23 cellular contexts compared by ENCODE assay signal in genomic region chr12:19970826-19971225, GRCh38.
DNase-seq lines count a peak whose midpoint lies in the region; ATAC-seq, FAIRE-seq and TF ChIP-seq lines count a peak whose summit lies in the region.
"Had no signal": no experiment of that assay in that cellular context is flagged by ENCODE, and none has a peak within 500 bp of the region (broad histone marks: within the 10 kb centered on the region; RNA-seq: fewer than 3 reads in every experiment).

No MANE protein-coding gene starts in this region.

- DNase-seq in EH (ENCODE audit: low read depth) (peak; percentile 49), adipocyte (ENCODE audit: low read depth) (peak; percentile 49), pancreas (no peak), putamen (ENCODE audit: low spot score) (no peak), cerebellar nuclear complex (lab: John Stamatoyannopoulos, UW) (no peak), 8988T (no peak)
- DNase-seq: activated gamma-delta T cell treated with Interleukin-2 at 50 U/mL for 16 hours; activated T-cell treated with anti-CD3 and anti-CD28 coated beads, Interleukin-2, amount 50 U/mL, for 1 hour; cortex of kidney; esophagus squamous epithelium; Karpas-422; MV-4-11; NCI-H510A treated with DMSO at 0.1 percent for 48 hours; stimulated activated CD4-positive, alpha-beta T cell treated with anti-CD3 and anti-CD28 coated beads, Interleukin-12 subunit alpha, Interleukin-12 subunit beta, amount 100 ng/mL, for 4 hours; stimulated activated CD4-positive, alpha-beta T cell treated with anti-CD3 and anti-CD28 coated beads, Interleukin-4, amount 100 ng/mL, for 24 hours; stimulated activated naive B cell treated with anti-CD40 and anti-IgM and Interleukin-4, amounts not matched to agents 10 μg/mL and 1 μg/mL and 100 μg/mL, for 72 hours; T-helper 2 cell had no signal

- H3K36me3 ChIP-seq in adipocyte (ENCODE audit: control insufficient read depth, insufficient read depth, low read length, severe bottlenecking) (no peaks in the 10 kb centered on the region), iPS-20b (ENCODE audit: insufficient read depth, low read depth, low read length) (no peaks in the 10 kb centered on the region), pancreas (no peaks in the 10 kb centered on the region)
- H3K36me3 ChIP-seq: BLaER1 treated with 17β-estradiol and CSF1 and Interleukin-3, amounts not matched to agents 10 nM and 100 nM; breast epithelium; esophagus squamous epithelium; suprapubic skin had no signal

- no peaks in the 10 kb centered on the region for H3K27me3 ChIP-seq in adipocyte (replicated peaks; ENCODE audit: control insufficient read depth, insufficient read depth, low read length)
- no peaks in the 10 kb centered on the region for H3K27me3 ChIP-seq in iPS-20b (ENCODE audit: insufficient read depth, low read length)
- H3K27me3 ChIP-seq in pancreas: no peaks in the 10 kb centered on the region
- H3K27me3 ChIP-seq: BLaER1 treated with 17β-estradiol and CSF1 and Interleukin-3, amounts not matched to agents 10 nM and 100 nM; breast epithelium; esophagus squamous epithelium; suprapubic skin had no signal

- 15 to 17% methylated on average over 1 of the region's 1 CpG for WGBS in pancreas, 2 donors

- H3K9ac ChIP-seq in adipocyte (ENCODE audit: low read length) (no peak overlapping the region), iPS-20b (ENCODE audit: low read depth, low read length) (peak overlapping the region; percentile 39; the same call in 1 of the 2 replicates)
- H3K9ac ChIP-seq: BLaER1 treated with 17β-estradiol and CSF1 and Interleukin-3, amounts not matched to agents 10 nM and 100 nM had no signal

- H3K4me3 ChIP-seq in adipocyte (ENCODE audit: low read length): no peak overlapping the region
- no peak overlapping the region; the same call in 1 of the 2 replicates for H3K4me3 ChIP-seq in iPS-20b (ENCODE audit: low read length)
- peak overlapping the region in 1 of 4 donors; percentile 15 for H3K4me3 ChIP-seq in pancreas
- H3K4me3 ChIP-seq: BLaER1 treated with 17β-estradiol and CSF1 and Interleukin-3, amounts not matched to agents 10 nM and 100 nM; breast epithelium; esophagus squamous epithelium; suprapubic skin had no signal

- no peak for TF ChIP-seq CTCF in pancreas (IDR thresholded peaks at IDR 0.05)

- peak overlapping the region; percentile 40 for H3K27ac ChIP-seq in iPS-20b (ENCODE audit: low read length)
- H3K27ac ChIP-seq in pancreas: peak overlapping the region; percentile 10 to 68 (median 62)
- H3K27ac ChIP-seq: BLaER1 treated with 17β-estradiol and CSF1 and Interleukin-3, amounts not matched to agents 10 nM and 100 nM; breast epithelium; esophagus squamous epithelium; suprapubic skin had no signal

- H3K9me3 ChIP-seq in adipocyte (ENCODE audit: control insufficient read depth, low read length) (no peaks in the 10 kb centered on the region), iPS-20b (ENCODE audit: insufficient read depth, low read depth, low read length) (no peaks in the 10 kb centered on the region), pancreas (no peaks in the 10 kb centered on the region)
- H3K9me3 ChIP-seq: BLaER1 treated with 17β-estradiol and CSF1 and Interleukin-3, amounts not matched to agents 10 nM and 100 nM; breast epithelium; esophagus squamous epithelium; suprapubic skin had no signal

- ATAC-seq in pancreas: no peak
- ATAC-seq in GM19035 (IDR thresholded peaks at IDR 0.05; ENCODE audit: unreplicated experiment): no peak
- ATAC-seq: stimulated activated naive B cell treated with anti-CD40 and anti-IgM and Interleukin-4, amounts not matched to agents 10 μg/mL and 1 μg/mL and 100 μg/mL, for 72 hours had no signal

- FAIRE-seq in pancreas (lab: Jason Lieb, UNC): no peak
- FAIRE-seq: keratinocyte had no signal

- H3K4me1 ChIP-seq in adipocyte (ENCODE audit: control insufficient read depth, insufficient read depth, low read length): peaks cover 26% of the 10 kb centered on the region
- peaks cover 12% of the 10 kb centered on the region for H3K4me1 ChIP-seq in iPS-20b (ENCODE audit: insufficient read depth, low read length)
- peaks cover 22 to 44% (median 38%) of the 10 kb centered on the region in 3 donors for H3K4me1 ChIP-seq in pancreas
- H3K4me1 ChIP-seq: breast epithelium had no signal

- intact Hi-C loops in pancreas (cut with DNase I): no loop called here

Comparison
In these comparisons a context has a peak if more than half of its experiments do, and no peak if none do; other contexts are left out.
1. DNase-seq: peak in EH (single experiment) and adipocyte (single experiment); none in pancreas (0 of 6), putamen (single experiment), cerebellar nuclear complex (0 of 2) and 8988T (single experiment).